In the genomic region with DNA sequence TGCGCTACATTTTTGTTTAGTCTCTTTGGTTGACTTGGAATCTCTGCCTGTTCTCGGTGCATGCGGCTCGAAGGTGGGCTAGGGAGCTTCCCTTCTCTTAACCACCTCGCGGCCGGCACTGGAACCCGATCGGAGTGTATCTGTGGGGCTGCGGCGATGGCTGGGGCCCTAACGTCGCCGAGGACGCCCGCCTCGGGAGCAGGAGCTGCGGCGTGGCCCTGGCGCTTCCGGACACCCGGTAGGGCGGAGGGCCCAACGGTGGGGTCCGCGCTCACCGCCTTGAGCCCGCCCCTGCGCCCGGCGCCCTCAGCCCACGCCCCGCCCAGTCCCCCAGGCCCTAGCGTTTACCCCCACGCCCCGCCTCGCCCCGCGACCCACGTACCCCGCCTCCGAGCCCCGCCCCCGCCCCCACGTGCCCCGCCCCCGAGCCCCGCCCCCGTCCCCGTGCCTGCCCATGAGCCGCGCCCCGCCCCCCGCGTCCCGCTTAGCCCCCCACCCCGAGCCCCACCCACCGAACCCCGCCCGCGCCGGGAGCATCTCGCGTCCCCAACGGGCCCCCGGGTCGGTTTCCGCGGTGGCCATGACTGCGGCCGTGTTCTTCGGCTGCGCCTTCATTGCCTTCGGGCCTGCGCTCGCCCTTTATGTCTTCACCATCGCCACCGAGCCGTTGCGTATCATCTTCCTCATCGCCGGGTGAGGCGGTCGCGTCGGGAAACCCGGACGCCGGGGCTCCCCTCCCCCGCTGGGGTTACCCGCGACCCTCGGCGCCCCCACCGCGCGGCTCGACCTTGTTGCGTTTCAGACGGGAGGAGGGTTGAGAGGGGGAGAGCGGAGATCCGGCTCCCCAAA, we compare ENCODE assay signal across 1 cellular context.
TF ChIP-seq lines count a peak whose summit lies in the region.

Gene APH1B (plus strand): TSS at position 562 of the 849 bp plus-strand sequence. CDS start 19 bp downstream, at position 581.

TF ChIP-seq in WTC11, 78 proteins besides CTCF, POLR2A, EP300 and RAD21 (continued from another document and continues in another):
- no peak for TF ChIP-seq GTF2I (CRISPR knock-in tag; conservative IDR thresholded peaks at IDR 0.05)
- no peak for TF ChIP-seq ZNF232 (CRISPR knock-in tag; IDR thresholded peaks at IDR 0.05)
- 0 out of 2 replicates have a peak, but pooled peaks have one; percentile 23 for TF ChIP-seq TEAD1 (CRISPR knock-in tag; IDR thresholded peaks at IDR 0.05)
- TF ChIP-seq, protein P1, sequence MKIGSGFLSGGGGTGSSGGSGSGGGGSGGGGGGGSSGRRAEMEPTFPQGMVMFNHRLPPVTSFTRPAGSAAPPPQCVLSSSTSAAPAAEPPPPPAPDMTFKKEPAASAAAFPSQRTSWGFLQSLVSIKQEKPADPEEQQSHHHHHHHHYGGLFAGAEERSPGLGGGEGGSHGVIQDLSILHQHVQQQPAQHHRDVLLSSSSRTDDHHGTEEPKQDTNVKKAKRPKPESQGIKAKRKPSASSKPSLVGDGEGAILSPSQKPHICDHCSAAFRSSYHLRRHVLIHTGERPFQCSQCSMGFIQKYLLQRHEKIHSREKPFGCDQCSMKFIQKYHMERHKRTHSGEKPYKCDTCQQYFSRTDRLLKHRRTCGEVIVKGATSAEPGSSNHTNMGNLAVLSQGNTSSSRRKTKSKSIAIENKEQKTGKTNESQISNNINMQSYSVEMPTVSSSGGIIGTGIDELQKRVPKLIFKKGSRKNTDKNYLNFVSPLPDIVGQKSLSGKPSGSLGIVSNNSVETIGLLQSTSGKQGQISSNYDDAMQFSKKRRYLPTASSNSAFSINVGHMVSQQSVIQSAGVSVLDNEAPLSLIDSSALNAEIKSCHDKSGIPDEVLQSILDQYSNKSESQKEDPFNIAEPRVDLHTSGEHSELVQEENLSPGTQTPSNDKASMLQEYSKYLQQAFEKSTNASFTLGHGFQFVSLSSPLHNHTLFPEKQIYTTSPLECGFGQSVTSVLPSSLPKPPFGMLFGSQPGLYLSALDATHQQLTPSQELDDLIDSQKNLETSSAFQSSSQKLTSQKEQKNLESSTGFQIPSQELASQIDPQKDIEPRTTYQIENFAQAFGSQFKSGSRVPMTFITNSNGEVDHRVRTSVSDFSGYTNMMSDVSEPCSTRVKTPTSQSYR (CRISPR knock-in tag; IDR thresholded peaks at IDR 0.05): no peak
- no peak; the same call in 1 of the 2 replicates for TF ChIP-seq MAX (CRISPR knock-in tag; IDR thresholded peaks at IDR 0.05)
- TF ChIP-seq ELF4 (CRISPR knock-in tag; IDR thresholded peaks at IDR 0.05; ENCODE audit: low read depth): no peak
- peak; percentile 83 for TF ChIP-seq SP1 (CRISPR knock-in tag; conservative IDR thresholded peaks at IDR 0.05)
- TF ChIP-seq, protein P2, sequence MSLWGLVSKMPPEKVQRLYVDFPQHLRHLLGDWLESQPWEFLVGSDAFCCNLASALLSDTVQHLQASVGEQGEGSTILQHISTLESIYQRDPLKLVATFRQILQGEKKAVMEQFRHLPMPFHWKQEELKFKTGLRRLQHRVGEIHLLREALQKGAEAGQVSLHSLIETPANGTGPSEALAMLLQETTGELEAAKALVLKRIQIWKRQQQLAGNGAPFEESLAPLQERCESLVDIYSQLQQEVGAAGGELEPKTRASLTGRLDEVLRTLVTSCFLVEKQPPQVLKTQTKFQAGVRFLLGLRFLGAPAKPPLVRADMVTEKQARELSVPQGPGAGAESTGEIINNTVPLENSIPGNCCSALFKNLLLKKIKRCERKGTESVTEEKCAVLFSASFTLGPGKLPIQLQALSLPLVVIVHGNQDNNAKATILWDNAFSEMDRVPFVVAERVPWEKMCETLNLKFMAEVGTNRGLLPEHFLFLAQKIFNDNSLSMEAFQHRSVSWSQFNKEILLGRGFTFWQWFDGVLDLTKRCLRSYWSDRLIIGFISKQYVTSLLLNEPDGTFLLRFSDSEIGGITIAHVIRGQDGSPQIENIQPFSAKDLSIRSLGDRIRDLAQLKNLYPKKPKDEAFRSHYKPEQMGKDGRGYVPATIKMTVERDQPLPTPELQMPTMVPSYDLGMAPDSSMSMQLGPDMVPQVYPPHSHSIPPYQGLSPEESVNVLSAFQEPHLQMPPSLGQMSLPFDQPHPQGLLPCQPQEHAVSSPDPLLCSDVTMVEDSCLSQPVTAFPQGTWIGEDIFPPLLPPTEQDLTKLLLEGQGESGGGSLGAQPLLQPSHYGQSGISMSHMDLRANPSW (CRISPR knock-in tag; conservative IDR thresholded peaks at IDR 0.05; ENCODE audit: low read depth): no peak
- TF ChIP-seq ZNF263 (CRISPR knock-in tag; IDR thresholded peaks at IDR 0.05; ENCODE audit: low read depth): no peak
- no peak for TF ChIP-seq SOX15 (CRISPR knock-in tag; IDR thresholded peaks at IDR 0.05)
- no peak for TF ChIP-seq ZNF121 (CRISPR knock-in tag; IDR thresholded peaks at IDR 0.05)
- TF ChIP-seq HMGXB4 (CRISPR knock-in tag; IDR thresholded peaks at IDR 0.05): peak; percentile 27; the same call in 1 of the 2 replicates
- TF ChIP-seq, protein P3, sequence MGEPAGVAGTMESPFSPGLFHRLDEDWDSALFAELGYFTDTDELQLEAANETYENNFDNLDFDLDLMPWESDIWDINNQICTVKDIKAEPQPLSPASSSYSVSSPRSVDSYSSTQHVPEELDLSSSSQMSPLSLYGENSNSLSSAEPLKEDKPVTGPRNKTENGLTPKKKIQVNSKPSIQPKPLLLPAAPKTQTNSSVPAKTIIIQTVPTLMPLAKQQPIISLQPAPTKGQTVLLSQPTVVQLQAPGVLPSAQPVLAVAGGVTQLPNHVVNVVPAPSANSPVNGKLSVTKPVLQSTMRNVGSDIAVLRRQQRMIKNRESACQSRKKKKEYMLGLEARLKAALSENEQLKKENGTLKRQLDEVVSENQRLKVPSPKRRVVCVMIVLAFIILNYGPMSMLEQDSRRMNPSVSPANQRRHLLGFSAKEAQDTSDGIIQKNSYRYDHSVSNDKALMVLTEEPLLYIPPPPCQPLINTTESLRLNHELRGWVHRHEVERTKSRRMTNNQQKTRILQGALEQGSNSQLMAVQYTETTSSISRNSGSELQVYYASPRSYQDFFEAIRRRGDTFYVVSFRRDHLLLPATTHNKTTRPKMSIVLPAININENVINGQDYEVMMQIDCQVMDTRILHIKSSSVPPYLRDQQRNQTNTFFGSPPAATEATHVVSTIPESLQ (CRISPR knock-in tag; IDR thresholded peaks at IDR 0.05): no peak
- no peak for TF ChIP-seq TP53 (CRISPR knock-in tag; IDR thresholded peaks at IDR 0.05)
- TF ChIP-seq, protein P4, sequence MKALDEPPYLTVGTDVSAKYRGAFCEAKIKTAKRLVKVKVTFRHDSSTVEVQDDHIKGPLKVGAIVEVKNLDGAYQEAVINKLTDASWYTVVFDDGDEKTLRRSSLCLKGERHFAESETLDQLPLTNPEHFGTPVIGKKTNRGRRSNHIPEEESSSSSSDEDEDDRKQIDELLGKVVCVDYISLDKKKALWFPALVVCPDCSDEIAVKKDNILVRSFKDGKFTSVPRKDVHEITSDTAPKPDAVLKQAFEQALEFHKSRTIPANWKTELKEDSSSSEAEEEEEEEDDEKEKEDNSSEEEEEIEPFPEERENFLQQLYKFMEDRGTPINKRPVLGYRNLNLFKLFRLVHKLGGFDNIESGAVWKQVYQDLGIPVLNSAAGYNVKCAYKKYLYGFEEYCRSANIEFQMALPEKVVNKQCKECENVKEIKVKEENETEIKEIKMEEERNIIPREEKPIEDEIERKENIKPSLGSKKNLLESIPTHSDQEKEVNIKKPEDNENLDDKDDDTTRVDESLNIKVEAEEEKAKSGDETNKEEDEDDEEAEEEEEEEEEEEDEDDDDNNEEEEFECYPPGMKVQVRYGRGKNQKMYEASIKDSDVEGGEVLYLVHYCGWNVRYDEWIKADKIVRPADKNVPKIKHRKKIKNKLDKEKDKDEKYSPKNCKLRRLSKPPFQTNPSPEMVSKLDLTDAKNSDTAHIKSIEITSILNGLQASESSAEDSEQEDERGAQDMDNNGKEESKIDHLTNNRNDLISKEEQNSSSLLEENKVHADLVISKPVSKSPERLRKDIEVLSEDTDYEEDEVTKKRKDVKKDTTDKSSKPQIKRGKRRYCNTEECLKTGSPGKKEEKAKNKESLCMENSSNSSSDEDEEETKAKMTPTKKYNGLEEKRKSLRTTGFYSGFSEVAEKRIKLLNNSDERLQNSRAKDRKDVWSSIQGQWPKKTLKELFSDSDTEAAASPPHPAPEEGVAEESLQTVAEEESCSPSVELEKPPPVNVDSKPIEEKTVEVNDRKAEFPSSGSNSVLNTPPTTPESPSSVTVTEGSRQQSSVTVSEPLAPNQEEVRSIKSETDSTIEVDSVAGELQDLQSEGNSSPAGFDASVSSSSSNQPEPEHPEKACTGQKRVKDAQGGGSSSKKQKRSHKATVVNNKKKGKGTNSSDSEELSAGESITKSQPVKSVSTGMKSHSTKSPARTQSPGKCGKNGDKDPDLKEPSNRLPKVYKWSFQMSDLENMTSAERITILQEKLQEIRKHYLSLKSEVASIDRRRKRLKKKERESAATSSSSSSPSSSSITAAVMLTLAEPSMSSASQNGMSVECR (CRISPR knock-in tag; IDR thresholded peaks at IDR 0.05; ENCODE audit: borderline replicate concordance): peak; percentile 38; the same call in 1 of the 2 replicates
- no peak for TF ChIP-seq ZNF416 (CRISPR knock-in tag; IDR thresholded peaks at IDR 0.05)
- TF ChIP-seq SMAD3 (CRISPR knock-in tag; IDR thresholded peaks at IDR 0.05; ENCODE audit: borderline replicate concordance): no peak
- TF ChIP-seq, protein P5, sequence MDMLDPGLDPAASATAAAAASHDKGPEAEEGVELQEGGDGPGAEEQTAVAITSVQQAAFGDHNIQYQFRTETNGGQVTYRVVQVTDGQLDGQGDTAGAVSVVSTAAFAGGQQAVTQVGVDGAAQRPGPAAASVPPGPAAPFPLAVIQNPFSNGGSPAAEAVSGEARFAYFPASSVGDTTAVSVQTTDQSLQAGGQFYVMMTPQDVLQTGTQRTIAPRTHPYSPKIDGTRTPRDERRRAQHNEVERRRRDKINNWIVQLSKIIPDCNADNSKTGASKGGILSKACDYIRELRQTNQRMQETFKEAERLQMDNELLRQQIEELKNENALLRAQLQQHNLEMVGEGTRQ (CRISPR knock-in tag; IDR thresholded peaks at IDR 0.05): no peak
- no peak for TF ChIP-seq TEAD4 (CRISPR knock-in tag; IDR thresholded peaks at IDR 0.05)
- TF ChIP-seq SMAD4 (CRISPR knock-in tag; IDR thresholded peaks at IDR 0.05): no peak
- no peak for TF ChIP-seq JUN (CRISPR knock-in tag; IDR thresholded peaks at IDR 0.05)
- TF ChIP-seq GABPB1 (CRISPR knock-in tag; IDR thresholded peaks at IDR 0.05): 0 out of 2 replicates have a peak, but pooled peaks have one; percentile 25
- TF ChIP-seq PRRX2 (CRISPR knock-in tag; IDR thresholded peaks at IDR 0.05): no peak
- TF ChIP-seq ESRRA (CRISPR knock-in tag; IDR thresholded peaks at IDR 0.05; ENCODE audit: borderline replicate concordance): peak; percentile 40; the same call in 1 of the 2 replicates
- TF ChIP-seq, protein P6, sequence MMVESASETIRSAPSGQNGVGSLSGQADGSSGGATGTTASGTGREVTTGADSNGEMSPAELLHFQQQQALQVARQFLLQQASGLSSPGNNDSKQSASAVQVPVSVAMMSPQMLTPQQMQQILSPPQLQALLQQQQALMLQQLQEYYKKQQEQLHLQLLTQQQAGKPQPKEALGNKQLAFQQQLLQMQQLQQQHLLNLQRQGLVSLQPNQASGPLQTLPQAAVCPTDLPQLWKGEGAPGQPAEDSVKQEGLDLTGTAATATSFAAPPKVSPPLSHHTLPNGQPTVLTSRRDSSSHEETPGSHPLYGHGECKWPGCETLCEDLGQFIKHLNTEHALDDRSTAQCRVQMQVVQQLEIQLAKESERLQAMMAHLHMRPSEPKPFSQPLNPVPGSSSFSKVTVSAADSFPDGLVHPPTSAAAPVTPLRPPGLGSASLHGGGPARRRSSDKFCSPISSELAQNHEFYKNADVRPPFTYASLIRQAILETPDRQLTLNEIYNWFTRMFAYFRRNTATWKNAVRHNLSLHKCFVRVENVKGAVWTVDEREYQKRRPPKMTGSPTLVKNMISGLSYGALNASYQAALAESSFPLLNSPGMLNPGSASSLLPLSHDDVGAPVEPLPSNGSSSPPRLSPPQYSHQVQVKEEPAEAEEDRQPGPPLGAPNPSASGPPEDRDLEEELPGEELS (CRISPR knock-in tag; IDR thresholded peaks at IDR 0.05): peak; percentile 58; the same call in 1 of the 2 replicates
- peak; percentile 38; the same call in 1 of the 2 replicates for TF ChIP-seq KAT7 (CRISPR knock-in tag; IDR thresholded peaks at IDR 0.05; ENCODE audit: borderline replicate concordance)
- TF ChIP-seq GRHL2 (CRISPR knock-in tag; IDR thresholded peaks at IDR 0.05; ENCODE audit: insufficient replicate concordance, severe bottlenecking): no peak
- no peak for TF ChIP-seq ZNF396 (CRISPR knock-in tag; IDR thresholded peaks at IDR 0.05; ENCODE audit: borderline replicate concordance)
- no peak for TF ChIP-seq NR2C2 (CRISPR knock-in tag; IDR thresholded peaks at IDR 0.05)
- no peak for TF ChIP-seq IRF2 (CRISPR knock-in tag; IDR thresholded peaks at IDR 0.05; ENCODE audit: borderline replicate concordance, low read depth)
- TF ChIP-seq, protein P7, sequence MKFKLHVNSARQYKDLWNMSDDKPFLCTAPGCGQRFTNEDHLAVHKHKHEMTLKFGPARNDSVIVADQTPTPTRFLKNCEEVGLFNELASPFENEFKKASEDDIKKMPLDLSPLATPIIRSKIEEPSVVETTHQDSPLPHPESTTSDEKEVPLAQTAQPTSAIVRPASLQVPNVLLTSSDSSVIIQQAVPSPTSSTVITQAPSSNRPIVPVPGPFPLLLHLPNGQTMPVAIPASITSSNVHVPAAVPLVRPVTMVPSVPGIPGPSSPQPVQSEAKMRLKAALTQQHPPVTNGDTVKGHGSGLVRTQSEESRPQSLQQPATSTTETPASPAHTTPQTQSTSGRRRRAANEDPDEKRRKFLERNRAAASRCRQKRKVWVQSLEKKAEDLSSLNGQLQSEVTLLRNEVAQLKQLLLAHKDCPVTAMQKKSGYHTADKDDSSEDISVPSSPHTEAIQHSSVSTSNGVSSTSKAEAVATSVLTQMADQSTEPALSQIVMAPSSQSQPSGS (CRISPR knock-in tag; IDR thresholded peaks at IDR 0.05; ENCODE audit: borderline replicate concordance, low read depth): no peak
- no peak for TF ChIP-seq JAZF1 (CRISPR knock-in tag; IDR thresholded peaks at IDR 0.05)
- TF ChIP-seq FOXK1 (CRISPR knock-in tag; IDR thresholded peaks at IDR 0.05): peak; percentile 47; the same call in 1 of the 2 replicates
- no peak for TF ChIP-seq CREB1 (CRISPR knock-in tag; IDR thresholded peaks at IDR 0.05)
